8 cellular contexts compared by ENCODE assay signal in the genomic region with DNA sequence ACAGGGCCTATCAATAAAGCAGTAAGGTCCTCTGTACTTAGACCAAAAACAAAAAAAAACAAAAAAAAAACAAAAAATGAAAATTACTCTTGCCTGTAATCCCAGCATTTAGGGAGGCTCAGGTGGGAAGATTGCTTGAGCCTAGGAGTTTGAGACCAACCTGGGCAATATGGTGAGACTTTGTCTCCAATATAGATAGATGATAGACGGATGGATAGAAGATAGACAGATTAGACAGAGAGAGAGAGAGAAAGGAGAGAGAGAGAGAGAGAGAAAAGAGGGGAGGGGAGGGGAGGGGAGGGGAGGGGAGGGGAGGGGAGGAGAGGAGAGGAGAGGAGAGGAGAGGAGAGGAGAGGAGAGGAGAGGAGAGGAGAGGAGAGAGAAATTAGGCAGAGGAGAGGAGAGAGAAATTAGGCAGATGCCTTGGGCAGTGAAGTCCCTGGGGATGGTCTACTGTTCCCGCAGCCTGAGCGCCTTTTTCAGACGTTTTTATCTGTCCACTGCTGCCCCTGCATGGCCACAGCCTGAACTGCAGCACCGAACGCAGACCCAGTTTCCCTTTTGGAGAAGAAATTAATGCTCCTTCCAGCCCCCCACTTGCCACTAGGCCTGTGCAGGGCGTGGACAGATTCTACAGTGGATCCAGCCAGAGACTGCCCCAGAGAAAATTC. TPM values are rescaled to one million over a fixed set of nuclear protein-coding genes. Genes with fewer than 3 reads are reported as not detected.
DNase-seq lines count a peak whose midpoint lies in the region; ATAC-seq lines count a peak whose summit lies in the region.

No MANE protein-coding gene starts in this region.

- no peak overlapping the region for H3K4ac ChIP-seq in mesendoderm (ENCODE audit: low read depth, low read length)

- no peaks in the 10 kb centered on the region for H3K9me3 Mint-ChIP-seq in CD4-positive, CD25-positive, alpha-beta regulatory T cell
- no peaks in the 10 kb centered on the region for H3K9me3 Mint-ChIP-seq in activated CD4-positive, alpha-beta memory T cell treated with anti-CD3 and anti-CD28 coated beads, Interleukin-2, amount 10 ng/mL, durations not matched to agents 7 days and 5 days

- ATAC-seq in CD4-positive, CD25-positive, alpha-beta regulatory T cell (ENCODE audit: low read depth in 2 of 2) = peak; percentile 76 to 78
- no peak for ATAC-seq in GM19023 (IDR thresholded peaks at IDR 0.05; ENCODE audit: unreplicated experiment)

- H3K4me1 Mint-ChIP-seq in CD4-positive, CD25-positive, alpha-beta regulatory T cell = peaks cover 0 to 4% (median 1%) of the 10 kb centered on the region in 4 donors
- peaks cover 10% of the 10 kb centered on the region for H3K4me1 Mint-ChIP-seq in activated CD4-positive, alpha-beta memory T cell treated with anti-CD3 and anti-CD28 coated beads, Interleukin-2, amount 10 ng/mL, durations not matched to agents 7 days and 5 days

- peak overlapping the region in 2 of 3 donors; percentile 61 to 87 for H3K27ac Mint-ChIP-seq in CD4-positive, CD25-positive, alpha-beta regulatory T cell
- H3K27ac Mint-ChIP-seq in activated CD4-positive, alpha-beta memory T cell treated with anti-CD3 and anti-CD28 coated beads, Interleukin-2, amount 10 ng/mL, durations not matched to agents 7 days and 5 days = no peak overlapping the region

- peaks cover under 1% of the 10 kb centered on the region for H3K4me1 ChIP-seq in CD4-positive, CD25-positive, alpha-beta regulatory T cell (ENCODE audit: control insufficient read depth, insufficient read depth, low read length, poor library complexity, severe bottlenecking)
- no peaks in the 10 kb centered on the region for H3K4me1 ChIP-seq in mesendoderm (ENCODE audit: control insufficient read depth, low read depth, low read length)

- no CpG with 5 or more reads among the region's 7 CpGs for WGBS in mesendoderm (ENCODE audit: extremely low coverage, insufficient coverage, low lambda C conversion rate)

- no peak overlapping the region for H4K5ac ChIP-seq in mesendoderm (ENCODE audit: low read length)

- no peaks in the 10 kb centered on the region for H3K9me3 ChIP-seq in CD4-positive, CD25-positive, alpha-beta regulatory T cell (ENCODE audit: control insufficient read depth in 2 of 2, low read length in 2 of 2)

- no peak overlapping the region for H4K8ac ChIP-seq in mesendoderm (ENCODE audit: low read depth, low read length)

- no peak overlapping the region for H2BK5ac ChIP-seq in mesendoderm (ENCODE audit: low read length)

- peak overlapping the region in 1 of 4 donors; percentile 52 for H3K4me3 Mint-ChIP-seq in CD4-positive, CD25-positive, alpha-beta regulatory T cell
- H3K4me3 Mint-ChIP-seq in activated CD4-positive, alpha-beta memory T cell treated with anti-CD3 and anti-CD28 coated beads, Interleukin-2, amount 10 ng/mL, durations not matched to agents 7 days and 5 days = no peak overlapping the region

- no peaks in the 10 kb centered on the region for H3K36me3 Mint-ChIP-seq in CD4-positive, CD25-positive, alpha-beta regulatory T cell
- no peaks in the 10 kb centered on the region for H3K36me3 Mint-ChIP-seq in activated CD4-positive, alpha-beta memory T cell treated with anti-CD3 and anti-CD28 coated beads, Interleukin-2, amount 10 ng/mL, durations not matched to agents 7 days and 5 days (ENCODE audit: low read depth)

- H3K18ac ChIP-seq in mesendoderm (ENCODE audit: low read length) = no peak overlapping the region

- H3K9ac ChIP-seq in mesendoderm (ENCODE audit: low read length) = no peak overlapping the region

- no peak overlapping the region for H3K23ac ChIP-seq in mesendoderm (ENCODE audit: low read length)

- H3K27me3 ChIP-seq in CD4-positive, CD25-positive, alpha-beta regulatory T cell (ENCODE audit: control insufficient read depth, insufficient read depth, low read length) = no peaks in the 10 kb centered on the region
- H3K27me3 ChIP-seq in mesendoderm (ENCODE audit: insufficient read depth, low read length, poor library complexity) = no peaks in the 10 kb centered on the region

- no peaks in the 10 kb centered on the region for H3K79me2 ChIP-seq in mesendoderm (ENCODE audit: control insufficient read depth, insufficient read depth, low read length)

- no peaks in the 10 kb centered on the region for H3K36me3 ChIP-seq in CD4-positive, CD25-positive, alpha-beta regulatory T cell (ENCODE audit: control insufficient read depth, insufficient read depth, low read length)
- H3K36me3 ChIP-seq in mesendoderm (ENCODE audit: control insufficient read depth, insufficient read depth, low read length) = no peaks in the 10 kb centered on the region

- H3K4me2 ChIP-seq in mesendoderm (ENCODE audit: low read length) = no peak overlapping the region

- POLR2A ChIA-PET in activated CD4-positive, alpha-beta memory T cell treated with anti-CD3 and anti-CD28 coated beads, Interleukin-2, amount 10 ng/mL, durations not matched to agents 7 days and 5 days (lab: Charles Lee) = interaction anchor here (1.5 to 1.9 kb wide), 2 partner anchors 10 to 27 kb away, joined by 4 to 5 read pairs; a partner anchor contains a TSS

- H3K4me3 ChIP-seq in CD4-positive, CD25-positive, alpha-beta regulatory T cell (ENCODE audit: low read depth, low read length) = no peak overlapping the region
- H3K4me3 ChIP-seq in mesendoderm (ENCODE audit: low read length) = no peak overlapping the region

- peak; percentile 62 to 81 (median 72) for DNase-seq in CD4-positive, CD25-positive, alpha-beta regulatory T cell
- DNase-seq in HK-2 (ENCODE audit: unreplicated experiment) (peak; percentile 72), NCI-H82 treated with DMSO at 0.1 percent for 48 hours (lab: John Stamatoyannopoulos, UW; ENCODE audit: unreplicated experiment) (peak; percentile 14), mesendoderm (peak; percentile 65)
- DNase-seq in activated CD4-positive, alpha-beta memory T cell treated with anti-CD3 and anti-CD28 coated beads, Interleukin-2, amount 10 ng/mL, durations not matched to agents 7 days and 5 days = peak; percentile 83
- DNase-seq in effector CD8-positive, alpha-beta T cell (lab: John Stamatoyannopoulos, UW) = peak; percentile 67
- peak; percentile 63 for DNase-seq in stimulated activated CD8-positive, alpha-beta memory T cell treated with anti-CD3 and anti-CD28 coated beads, Interleukin-15, amount 100 ng/mL, for 1 hour (ENCODE audit: low read depth)

- no peak overlapping the region for H2BK120ac ChIP-seq in mesendoderm (ENCODE audit: low read depth, low read length)

- peaks cover 4% of the 10 kb centered on the region for H3K27me3 Mint-ChIP-seq in CD4-positive, CD25-positive, alpha-beta regulatory T cell
- no peaks in the 10 kb centered on the region for H3K27me3 Mint-ChIP-seq in activated CD4-positive, alpha-beta memory T cell treated with anti-CD3 and anti-CD28 coated beads, Interleukin-2, amount 10 ng/mL, durations not matched to agents 7 days and 5 days

- H2BK15ac ChIP-seq in mesendoderm (replicated peaks; ENCODE audit: low read depth) = no peak overlapping the region

- CTCF ChIA-PET in activated CD4-positive, alpha-beta memory T cell treated with anti-CD3 and anti-CD28 coated beads, Interleukin-2, amount 10 ng/mL, durations not matched to agents 7 days and 5 days (lab: Charles Lee) = interaction anchor here (0.6 to 1.2 kb wide), 6 partner anchors 10 to 294 kb away, joined by 3 to 7 read pairs (median 5); a partner anchor contains a TSS

- no peaks in the 10 kb centered on the region for H3K79me1 ChIP-seq in mesendoderm (ENCODE audit: low read length)

- H3K27ac ChIP-seq in CD4-positive, CD25-positive, alpha-beta regulatory T cell (ENCODE audit: insufficient read depth, low read length, poor library complexity, severe bottlenecking) = no peak overlapping the region
- H3K27ac ChIP-seq in mesendoderm (ENCODE audit: low read depth, low read length) = no peak overlapping the region

- H3K56ac ChIP-seq in mesendoderm (ENCODE audit: low read length) = no peak overlapping the region

- H2AK5ac ChIP-seq in mesendoderm (ENCODE audit: low read length) = no peak overlapping the region

RNA-seq across cellular contexts. Expression of a gene that starts 9.8 kb away (rescaled TPM):
- total RNA-seq in CD4-positive, CD25-positive, alpha-beta regulatory T cell = 6.4 TPM
- polyA plus RNA-seq in CD4-positive, CD25-positive, alpha-beta regulatory T cell = 10 to 100 TPM; 10.6 to 14.3 (median 10.9) TPM
- 1 to 10 TPM; 6.1 to 6.7 TPM for total RNA-seq in activated CD4-positive, alpha-beta memory T cell treated with anti-CD3 and anti-CD28 coated beads, Interleukin-2, amount 10 ng/mL, durations not matched to agents 7 days and 5 days
- 7.0 TPM for polyA plus RNA-seq in mesendoderm (2013, experiment 1 of 2)
- 6.6 TPM for polyA plus RNA-seq in mesendoderm (2013, experiment 2 of 2)

RNA-seq across cellular contexts. Expression of a gene that starts 10.0 kb away (rescaled TPM):
- 40.4 TPM for total RNA-seq in CD4-positive, CD25-positive, alpha-beta regulatory T cell
- 10 to 100 TPM; 21.6 to 33.5 (median 32.3) TPM for polyA plus RNA-seq in CD4-positive, CD25-positive, alpha-beta regulatory T cell
- total RNA-seq in activated CD4-positive, alpha-beta memory T cell treated with anti-CD3 and anti-CD28 coated beads, Interleukin-2, amount 10 ng/mL, durations not matched to agents 7 days and 5 days = 10 to 100 TPM; 21.3 to 21.4 TPM
- polyA plus RNA-seq in mesendoderm (2013, experiment 1 of 2) = 4.5 TPM
- 3.7 TPM for polyA plus RNA-seq in mesendoderm (2013, experiment 2 of 2)

RNA-seq across cellular contexts. Expression of a gene that starts 28.4 kb away (rescaled TPM):
- 48.9 TPM for total RNA-seq in CD4-positive, CD25-positive, alpha-beta regulatory T cell
- 100 to 1,000 TPM; 105 to 113 (median 108) TPM for polyA plus RNA-seq in CD4-positive, CD25-positive, alpha-beta regulatory T cell
- total RNA-seq in activated CD4-positive, alpha-beta memory T cell treated with anti-CD3 and anti-CD28 coated beads, Interleukin-2, amount 10 ng/mL, durations not matched to agents 7 days and 5 days = 10 to 100 TPM; 49.7 to 50.2 TPM
- 96.2 TPM for polyA plus RNA-seq in mesendoderm (2013, experiment 1 of 2)
- polyA plus RNA-seq in mesendoderm (2013, experiment 2 of 2) = 97.5 TPM

RNA-seq across cellular contexts. Expression of a gene that starts 48.8 kb away (rescaled TPM):
- not detected for total RNA-seq in CD4-positive, CD25-positive, alpha-beta regulatory T cell
- polyA plus RNA-seq in CD4-positive, CD25-positive, alpha-beta regulatory T cell = not detected
- not detected for total RNA-seq in activated CD4-positive, alpha-beta memory T cell treated with anti-CD3 and anti-CD28 coated beads, Interleukin-2, amount 10 ng/mL, durations not matched to agents 7 days and 5 days
- polyA plus RNA-seq in mesendoderm (2013, experiment 1 of 2) = 50.0 TPM
- 53.3 TPM for polyA plus RNA-seq in mesendoderm (2013, experiment 2 of 2)

RNA-seq across cellular contexts. Expression of a gene that starts 58.5 kb away (rescaled TPM):
- 39.3 TPM for total RNA-seq in CD4-positive, CD25-positive, alpha-beta regulatory T cell
- 10 to 100 TPM; 27.3 to 39.2 (median 36.1) TPM for polyA plus RNA-seq in CD4-positive, CD25-positive, alpha-beta regulatory T cell
- total RNA-seq in activated CD4-positive, alpha-beta memory T cell treated with anti-CD3 and anti-CD28 coated beads, Interleukin-2, amount 10 ng/mL, durations not matched to agents 7 days and 5 days = 10 to 100 TPM; 24.8 to 26.8 TPM
- 32.8 TPM for polyA plus RNA-seq in mesendoderm (2013, experiment 1 of 2)
- 32.9 TPM for polyA plus RNA-seq in mesendoderm (2013, experiment 2 of 2)

Comparison
In these comparisons a context has a peak if more than half of its experiments do, and no peak if none do; other contexts are left out.
1. DNase-seq: peak in every context shown above with its lines; median percentile 83 in activated CD4-positive, alpha-beta memory T cell treated with anti-CD3 and anti-CD28 coated beads, Interleukin-2, amount 10 ng/mL, durations not matched to agents 7 days and 5 days; 72 in CD4-positive, CD25-positive, alpha-beta regulatory T cell; 72 in HK-2; 67 in effector CD8-positive, alpha-beta T cell; 65 in mesendoderm; 63 in stimulated activated CD8-positive, alpha-beta memory T cell treated with anti-CD3 and anti-CD28 coated beads, Interleukin-15, amount 100 ng/mL, for 1 hour; 14 in NCI-H82 treated with DMSO at 0.1 percent for 48 hours.